Comparison of ENCODE assay signal across 13 cellular contexts in the genomic region with DNA sequence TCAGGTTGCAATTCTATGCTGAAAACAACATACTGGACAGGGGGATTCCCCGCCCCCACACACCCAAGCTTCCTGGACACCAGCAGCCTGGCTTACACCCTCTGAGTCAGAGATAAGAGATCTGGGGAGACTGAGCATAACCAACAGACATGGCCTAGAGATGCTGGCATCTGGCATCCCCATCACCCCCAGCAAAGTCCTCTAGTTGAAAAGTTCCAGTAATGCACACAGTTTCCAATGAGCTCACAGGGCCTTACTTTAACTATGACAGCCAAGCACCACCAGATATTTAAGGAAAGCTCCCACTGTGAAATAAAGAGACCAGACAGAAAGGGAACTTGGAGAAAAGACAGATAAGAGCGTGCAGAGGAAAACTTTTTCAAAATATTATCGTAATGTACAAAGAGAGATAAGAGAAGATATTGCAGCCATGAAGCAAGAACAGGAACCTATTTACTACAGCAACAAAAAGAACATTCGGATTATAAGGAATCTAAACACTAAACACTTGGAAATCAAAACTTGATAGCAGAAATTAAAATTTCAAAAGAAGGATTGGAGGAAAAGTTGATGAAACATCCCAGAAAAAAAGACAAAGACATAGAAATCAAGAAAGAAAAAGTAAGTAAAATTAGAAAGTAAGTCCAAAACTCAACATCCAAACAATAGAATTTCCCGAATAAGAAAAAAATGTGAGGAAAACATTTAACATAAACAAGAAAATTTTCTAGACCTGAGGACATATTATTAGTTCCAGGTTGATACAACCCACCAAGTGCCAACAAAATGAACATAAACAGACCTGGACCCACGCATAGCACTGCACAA. TPM values are rescaled to one million over a fixed set of nuclear protein-coding genes. Genes with fewer than 3 reads are reported as not detected.
DNase-seq lines count a peak whose midpoint lies in the region; ATAC-seq and TF ChIP-seq lines count a peak whose summit lies in the region.
"Had no signal": no experiment of that assay in that cellular context is flagged by ENCODE, and none has a peak within 500 bp of the region (broad histone marks: within the 10 kb centered on the region; RNA-seq: fewer than 3 reads in every experiment).

No MANE protein-coding gene starts in this region.

- H3K9me2 ChIP-seq in hepatocyte (replicated peaks; ENCODE audit: insufficient read depth) = no peaks in the 10 kb centered on the region

- peak; percentile 67 to 90 for ATAC-seq in activated T-cell treated with anti-CD3 and anti-CD28 coated beads, Interleukin-2, amount 50 U/mL, for 4 hours
- ATAC-seq in heart right ventricle = no peak

- H3K4me3 ChIP-seq in HEK293 (ENCODE audit: low read depth, low read length) (no peak overlapping the region), hepatocyte (no peak overlapping the region), HAP-1 (no peak overlapping the region), heart right ventricle (no peak overlapping the region)
- H3K4me3 ChIP-seq: SK-N-MC, transverse colon had no signal

- peak overlapping the region; percentile 39 for H3K4me2 ChIP-seq in hepatocyte

- H3K9me3 ChIP-seq in HEK293 (ENCODE audit: control insufficient read depth, insufficient read depth, low read depth, low read length) = no peaks in the 10 kb centered on the region
- no peaks in the 10 kb centered on the region for H3K9me3 ChIP-seq in hepatocyte (ENCODE audit: low read depth)
- no peaks in the 10 kb centered on the region for H3K9me3 ChIP-seq in HAP-1
- no peaks in the 10 kb centered on the region for H3K9me3 ChIP-seq in heart right ventricle
- H3K9me3 ChIP-seq: transverse colon had no signal

- POLR2A ChIA-PET in HEK293 (lab: Yijun Ruan, JAX) = interaction anchor here (0.6 kb wide), 1 partner anchor 138 kb away, joined by 3 read pairs; no protein-coding TSS in a partner anchor

- CTCF ChIA-PET in HEK293 (lab: Yijun Ruan, JAX) = interaction anchor here (0.7 to 1.4 kb wide), 6 partner anchors 13 to 372 kb away, joined by 3 to 4 read pairs (median 3); no protein-coding TSS in a partner anchor

- H3K4me1 ChIP-seq in HEK293 (ENCODE audit: control insufficient read depth, insufficient read depth, low read length) = no peaks in the 10 kb centered on the region
- no peaks in the 10 kb centered on the region for H3K4me1 ChIP-seq in hepatocyte (ENCODE audit: insufficient read depth)
- no peaks in the 10 kb centered on the region for H3K4me1 ChIP-seq in HAP-1
- peaks cover 0 to 6% (median 0%) of the 10 kb centered on the region in 9 donors for H3K4me1 ChIP-seq in heart right ventricle
- H3K4me1 ChIP-seq: parathyroid adenoma, transverse colon had no signal

- intact Hi-C loops in heart right ventricle (cut with DNase I) = no loop called here

- H3K79me2 ChIP-seq in hepatocyte = no peaks in the 10 kb centered on the region
- H3K79me2 ChIP-seq: parathyroid adenoma had no signal

- no peak overlapping the region for H2AFZ ChIP-seq in hepatocyte
- H2AFZ ChIP-seq: parathyroid adenoma had no signal

- no peaks in the 10 kb centered on the region for H3K27me3 ChIP-seq in hepatocyte
- H3K27me3 ChIP-seq in HAP-1 (ENCODE audit: low read depth) = no peaks in the 10 kb centered on the region; the same call in 1 of the 2 replicates
- H3K27me3 ChIP-seq in heart right ventricle = peaks cover 0 to 49% (median 4%) of the 10 kb centered on the region in 7 donors
- H3K27me3 ChIP-seq: transverse colon had no signal

- no peaks in the 10 kb centered on the region for H3K9me3 Mint-ChIP-seq in activated T-cell treated with anti-CD3 and anti-CD28 coated beads, Interleukin-2, amount 50 U/mL, for 4 hours

- 50% methylated on average over 6 of the region's 6 CpGs for WGBS in hepatocyte (ENCODE audit: low lambda C conversion rate, missing lambda C conversion rate)
- WGBS in heart right ventricle, 2 donors = 66 to 73% methylated on average over 6 of the region's 6 CpGs

- TF ChIP-seq CTCF in HEK293 (tag by site-specific recombination; IDR thresholded peaks at IDR 0.05) = no peak
- no peak for TF ChIP-seq CTCF in hepatocyte (IDR thresholded peaks at IDR 0.05; ENCODE audit: poor library complexity)
- TF ChIP-seq CTCF in heart right ventricle (IDR thresholded peaks at IDR 0.05) = no peak

- peaks cover 15% of the 10 kb centered on the region for H3K27me3 Mint-ChIP-seq in activated T-cell treated with anti-CD3 and anti-CD28 coated beads, Interleukin-2, amount 50 U/mL, for 4 hours (ENCODE audit: low read depth)

- H3K36me3 ChIP-seq in HEK293 (ENCODE audit: control insufficient read depth in 2 of 2, insufficient read depth in 1 of 2, low read length in 2 of 2) (no peaks in the 10 kb centered on the region), hepatocyte (replicated peaks; ENCODE audit: insufficient read depth, low read depth) (no peaks in the 10 kb centered on the region), HAP-1 (replicated peaks) (no peaks in the 10 kb centered on the region), heart right ventricle (no peaks in the 10 kb centered on the region)
- H3K36me3 ChIP-seq: transverse colon had no signal

- DNase-seq in A172 (ENCODE audit: low spot score) (peak; percentile 94), hepatocyte (ENCODE audit: low spot score) (peak; percentile 79), HAP-1 (ENCODE audit: low spot score in 2 of 2) (no peak), NCI-H345 (lab: John Stamatoyannopoulos, UW) (no peak), heart right ventricle (no peak), cerebellar cortex (ENCODE audit: low spot score) (no peak)
- no peak for DNase-seq in activated T-cell treated with anti-CD3 and anti-CD28 coated beads, Interleukin-2, amount 50 U/mL, for 4 hours
- DNase-seq: CD4-positive, alpha-beta memory T cell; NCI-H187 treated with DMSO at 0.1 percent for 48 hours; transverse colon had no signal

- peaks cover 5% of the 10 kb centered on the region for H3K4me1 Mint-ChIP-seq in activated T-cell treated with anti-CD3 and anti-CD28 coated beads, Interleukin-2, amount 50 U/mL, for 4 hours (ENCODE audit: low read depth)

- H3K36me3 Mint-ChIP-seq in activated T-cell treated with anti-CD3 and anti-CD28 coated beads, Interleukin-2, amount 50 U/mL, for 4 hours (ENCODE audit: insufficient read depth) = peaks cover 1% of the 10 kb centered on the region
- H3K36me3 Mint-ChIP-seq: CD4-positive, alpha-beta memory T cell had no signal

- in situ Hi-C loops in HAP-1 (cut with MboI; ENCODE audit: low sequenced_read_pairs) = no loop called here

- no peak overlapping the region for H3K27ac ChIP-seq in HEK293 (ENCODE audit: extremely low read depth, low read depth, low read length)
- H3K27ac ChIP-seq in hepatocyte = peak overlapping the region; percentile 75
- H3K27ac ChIP-seq in heart right ventricle = no peak overlapping the region
- H3K27ac ChIP-seq: parathyroid adenoma, SK-N-MC, transverse colon had no signal

- no peak overlapping the region for H3K4me3 Mint-ChIP-seq in activated T-cell treated with anti-CD3 and anti-CD28 coated beads, Interleukin-2, amount 50 U/mL, for 4 hours
- H3K4me3 Mint-ChIP-seq: CD4-positive, alpha-beta memory T cell had no signal

- H4K20me1 ChIP-seq in hepatocyte (ENCODE audit: insufficient read depth, poor library complexity, severe bottlenecking) = no peaks in the 10 kb centered on the region

TF ChIP-seq in HEK293, 187 proteins besides CTCF, POLR2A, EP300 and RAD21 (continues in another document):
- TF ChIP-seq GFI1B (tag by site-specific recombination; IDR thresholded peaks at IDR 0.05) (no peak), ZNF157 (tag by site-specific recombination; IDR thresholded peaks at IDR 0.05) (no peak), GLIS1 (tag by site-specific recombination; IDR thresholded peaks at IDR 0.05) (peak; percentile 79), EGR2 (tag by site-specific recombination; IDR thresholded peaks at IDR 0.05; ENCODE audit: low read depth) (no peak), KLF1 (tag by site-specific recombination; IDR thresholded peaks at IDR 0.05) (no peak), PRDM1 (tag by site-specific recombination; IDR thresholded peaks at IDR 0.05) (peak; percentile 78), YY1 (tag by site-specific recombination; IDR thresholded peaks at IDR 0.05) (no peak), ZNF366 (tag by site-specific recombination; conservative IDR thresholded peaks at IDR 0.05) (no peak), ZFHX2 (tag by site-specific recombination; conservative IDR thresholded peaks at IDR 0.05) (peak; percentile 49), ZNF561 (tag by site-specific recombination; IDR thresholded peaks at IDR 0.05; ENCODE audit: borderline replicate concordance) (no peak)

RNA-seq across cellular contexts. Expression of a gene that starts 17.2 kb away (rescaled TPM):
- not detected in 2 replicates for total RNA-seq in A172 (2014; rRNA removed; shearing (Covaris generic))
- not detected for total RNA-seq in activated T-cell treated with anti-CD3 and anti-CD28 coated beads, Interleukin-2, amount 50 U/mL, for 4 hours
- total RNA-seq in hepatocyte = 1.9 and 2.1 TPM in 2 replicates
- polyA plus RNA-seq in hepatocyte = 5.5 and 7.5 TPM in 2 replicates
- total RNA-seq in heart right ventricle = 1 to 10 TPM in 1 of 10 donors, under 1 TPM in 6, not detected in 3; 0.11 to 1.3 (median 0.16) TPM
- not detected for polyA plus RNA-seq in heart right ventricle
- polyA plus RNA-seq: CD4-positive, alpha-beta memory T cell had no signal

RNA-seq across cellular contexts. Expression of a gene that starts 45.2 kb away (rescaled TPM):
- 23.5 and 29.5 TPM in 2 replicates for total RNA-seq in A172 (2014; rRNA removed; shearing (Covaris generic))
- 100 to 1,000 TPM; 163 to 189 (median 188) TPM for total RNA-seq in activated T-cell treated with anti-CD3 and anti-CD28 coated beads, Interleukin-2, amount 50 U/mL, for 4 hours
- total RNA-seq in hepatocyte (17.6 and 18.5 TPM in 2 replicates), heart right ventricle (10 to 100 TPM; 28.6 to 41.9 (median 35.2) TPM)
- polyA plus RNA-seq in hepatocyte (35.2 and 42.9 TPM in 2 replicates), heart right ventricle (10 to 100 TPM; 14.4 to 29.3 TPM)

RNA-seq across cellular contexts. Expression of a gene that starts 51.7 kb away (rescaled TPM):
- total RNA-seq in A172 (2014; rRNA removed; shearing (Covaris generic)) = 6.7 and 12.3 TPM in 2 replicates
- 10 to 100 TPM; 89.7 to 99.4 (median 94.7) TPM for total RNA-seq in activated T-cell treated with anti-CD3 and anti-CD28 coated beads, Interleukin-2, amount 50 U/mL, for 4 hours
- 15.3 and 17.4 TPM in 2 replicates for total RNA-seq in hepatocyte
- polyA plus RNA-seq in hepatocyte = 20.0 and 21.1 TPM in 2 replicates
- total RNA-seq in heart right ventricle = 10 to 100 TPM; 10.8 to 53.5 (median 17.2) TPM
- 10 to 100 TPM; 13.4 to 33.4 TPM for polyA plus RNA-seq in heart right ventricle

Comparison
In these comparisons a context has a peak if more than half of its experiments do, and no peak if none do; other contexts are left out.
1. DNase-seq: peak in A172 (single experiment) and hepatocyte (single experiment); none in activated T-cell treated with anti-CD3 and anti-CD28 coated beads, Interleukin-2, amount 50 U/mL, for 4 hours (single experiment), HAP-1 (0 of 2), NCI-H345 (single experiment), heart right ventricle (0 of 2) and cerebellar cortex (single experiment).
2. ATAC-seq: peak in activated T-cell treated with anti-CD3 and anti-CD28 coated beads, Interleukin-2, amount 50 U/mL, for 4 hours (2 of 2); none in heart right ventricle (0 of 8).